In genomic region chr21:44418108-44418875, GRCh38 we compare ENCODE assay signal across 30 cellular contexts. TPM values are rescaled to one million over a fixed set of nuclear protein-coding genes. Genes with fewer than 3 reads are reported as not detected.
DNase-seq lines count a peak whose midpoint lies in the region; ATAC-seq, FAIRE-seq and TF ChIP-seq lines count a peak whose summit lies in the region.
"Had no signal": no experiment of that assay in that cellular context is flagged by ENCODE, and none has a peak within 500 bp of the region (broad histone marks: within the 10 kb centered on the region; RNA-seq: fewer than 3 reads in every experiment).

No MANE protein-coding gene starts in this region.

- no peak overlapping the region for H3K56ac ChIP-seq in H9 (ENCODE audit: insufficient read length, low read depth, low read length)

- H3K36me3 Mint-ChIP-seq in endodermal cell (ENCODE audit: low read depth) (peaks cover 2% of the 10 kb centered on the region), H9 (ENCODE audit: insufficient read depth in 1 of 3, low read depth in 3 of 3) (peaks cover 0 to 5% (median 4%) of the 10 kb centered on the region in 3 experiments; a peak in 4 of 7 replicates), nephron progenitor cell (ENCODE audit: low read depth) (no peaks in the 10 kb centered on the region)
- H3K36me3 Mint-ChIP-seq: T-cell had no signal

- H3K4ac ChIP-seq in H9 (ENCODE audit: low read depth, low read length) = no peak overlapping the region

- H3K4me3 ChIP-seq in right lobe of liver = no peak overlapping the region
- no peak overlapping the region for H3K4me3 ChIP-seq in HepG2 (replicated peaks in 1 of 3; ENCODE audit: insufficient read depth in 1 of 3, low read depth in 2 of 3, low read length in 3 of 3)
- no peak overlapping the region for H3K4me3 ChIP-seq in endodermal cell (ENCODE audit: low read length)
- H3K4me3 ChIP-seq in aorta (ENCODE audit: low read length in 2 of 2) = no peak overlapping the region
- H3K4me3 ChIP-seq in stomach = no peak overlapping the region
- H3K4me3 ChIP-seq: breast epithelium, lower lobe of right lung, pancreas had no signal

- H3K23ac ChIP-seq in H9 (ENCODE audit: insufficient read length, low read depth, low read length) = no peak overlapping the region

- H3K4me3 Mint-ChIP-seq in endodermal cell = no peak overlapping the region
- no peak overlapping the region for H3K4me3 Mint-ChIP-seq in H9
- no peak overlapping the region for H3K4me3 Mint-ChIP-seq in nephron progenitor cell
- H3K4me3 Mint-ChIP-seq: activated naive CD4-positive, alpha-beta T cell treated with anti-CD3 and anti-CD28 coated beads for 36 hours; activated T-cell treated with anti-CD3 and anti-CD28 coated beads, Interleukin-2, amount 50 U/mL, for 72 hours; effector memory CD8-positive, alpha-beta T cell; nephron; T-cell; WTC11 had no signal

- no peak overlapping the region for H4K91ac ChIP-seq in H9 (ENCODE audit: insufficient read length, low read depth, low read length)

- H2BK120ac ChIP-seq in H9 (ENCODE audit: low read depth, low read length, poor library complexity, severe bottlenecking) = no peak overlapping the region

- no peak overlapping the region for H3K18ac ChIP-seq in H9 (ENCODE audit: insufficient read length, low read depth, low read length)

- H3T11ph ChIP-seq in H9 (ENCODE audit: low read length) = no peak overlapping the region

- no peaks in the 10 kb centered on the region for H3K36me3 ChIP-seq in right lobe of liver
- no peaks in the 10 kb centered on the region for H3K36me3 ChIP-seq in HepG2 (replicated peaks in 1 of 2; ENCODE audit: control insufficient read depth in 1 of 2, insufficient read depth in 2 of 2, low read length in 2 of 2)
- no peaks in the 10 kb centered on the region for H3K36me3 ChIP-seq in endodermal cell (ENCODE audit: control insufficient read depth, insufficient read depth, low read length)
- no peaks in the 10 kb centered on the region for H3K36me3 ChIP-seq in aorta (ENCODE audit: control insufficient read depth in 1 of 2, insufficient read depth in 2 of 2, low read length in 1 of 2)
- H3K36me3 ChIP-seq in stomach = peaks cover 0 to 40% (median 0%) of the 10 kb centered on the region in 4 donors
- H3K36me3 ChIP-seq: breast epithelium, lower lobe of right lung, pancreas had no signal

- H3K9me3 Mint-ChIP-seq in endodermal cell = peaks cover 6% of the 10 kb centered on the region
- peaks cover 18 to 38% of the 10 kb centered on the region in 2 experiments for H3K9me3 Mint-ChIP-seq in H9
- peaks cover 16% of the 10 kb centered on the region for H3K9me3 Mint-ChIP-seq in nephron progenitor cell
- H3K9me3 Mint-ChIP-seq: activated naive CD4-positive, alpha-beta T cell treated with anti-CD3 and anti-CD28 coated beads for 36 hours had no signal

- BruUV-seq in HepG2 (replicated peaks; lab: Mats Ljungman, UMichigan) = no TSS peak

- no peak overlapping the region for H3K14ac ChIP-seq in H9 (ENCODE audit: insufficient read depth, low read length)

- H3K4me1 Mint-ChIP-seq in endodermal cell (peaks cover 6% of the 10 kb centered on the region), H9 (peaks cover 3 to 6% of the 10 kb centered on the region in 2 experiments; a peak in 2 of 4 replicates), nephron progenitor cell (peaks cover 14% of the 10 kb centered on the region)
- H3K4me1 Mint-ChIP-seq: T-cell, WTC11 had no signal

- intact Hi-C loops in right lobe of liver (cut with DNase I) (no loop called here), HepG2 (cut with micrococcal nuclease; ENCODE audit: unreplicated experiment) (no loop called here), posterior vena cava (cut with DNase I) (no loop called here), aorta (cut with DNase I) (loop anchor here in 1 of 2 donors (10.0 kb wide), 1 partner anchor 53 kb away; no protein-coding TSS in a partner anchor), stomach (cut with DNase I; ENCODE audit: low total_unique reads) (no loop called here)

- H3K79me2 ChIP-seq in HepG2 (ENCODE audit: insufficient read depth, low read length) = no peaks in the 10 kb centered on the region
- no peaks in the 10 kb centered on the region for H3K79me2 ChIP-seq in H9 (ENCODE audit: insufficient read depth, low read length)

- peak in 1 of 4 donors; percentile 9 for ATAC-seq in right lobe of liver
- no peak; the same call in 2 of the 3 replicates for ATAC-seq in HepG2
- ATAC-seq in aorta (ENCODE audit: low FRiP score) = peak; percentile 36
- ATAC-seq: activated T-cell treated with anti-CD3 and anti-CD28 coated beads, Interleukin-2, amount 50 U/mL, for 72 hours; effector memory CD8-positive, alpha-beta T cell; lower lobe of right lung; pancreas; T-cell; WTC11 had no signal

- no peak overlapping the region for H2AK5ac ChIP-seq in H9 (ENCODE audit: insufficient read length, low read length)

- H3K79me1 ChIP-seq in H9 (ENCODE audit: insufficient read depth, low read depth, low read length, poor library complexity, severe bottlenecking) = no peaks in the 10 kb centered on the region

- no peak for TF ChIP-seq CTCF in right lobe of liver (IDR thresholded peaks at IDR 0.05)
- no peak for TF ChIP-seq CTCF in HepG2 (CRISPR knock-in tag; IDR thresholded peaks at IDR 0.05)
- TF ChIP-seq CTCF in endodermal cell (conservative IDR thresholded peaks at IDR 0.05) = no peak
- TF ChIP-seq CTCF in H9 (conservative IDR thresholded peaks at IDR 0.05) = no peak
- no peak for TF ChIP-seq CTCF in stomach (IDR thresholded peaks at IDR 0.05)
- no peak for TF ChIP-seq CTCF in nephron progenitor cell (IDR thresholded peaks at IDR 0.05)

- no peak for FAIRE-seq in HepG2 (lab: Jason Lieb, UNC)
- FAIRE-seq: colon, islet of Langerhans, pancreas had no signal

- 90% methylated on average over 2 of the region's 25 CpGs for WGBS in right lobe of liver (ENCODE audit: insufficient coverage, low coverage, low lambda C conversion rate, missing lambda C conversion rate)
- WGBS in HepG2 (ENCODE audit: low lambda C conversion rate) = 23% methylated on average over 5 of the region's 25 CpGs
- 87 to 88% methylated on average over 12 to 25 of the region's 25 CpGs for WGBS in endodermal cell (ENCODE audit: insufficient coverage in 1 of 2, insufficient read length in 1 of 2), 2 experiments
- WGBS in aorta, 2 donors = 90% methylated on average over 25 of the region's 25 CpGs
- no CpG with 5 or more reads among the region's 25 CpGs for WGBS in H9 (ENCODE audit: extremely low coverage, insufficient read length, low lambda C conversion rate)
- WGBS in stomach, 5 donors = 86 to 93% (median 91%) methylated on average over 7 to 25 of the region's 25 CpGs

- H3K27ac ChIP-seq in right lobe of liver (no peak overlapping the region), HepG2 (ENCODE audit: extremely low read length, insufficient read depth, low read length) (no peak overlapping the region), endodermal cell (ENCODE audit: low read depth, low read length) (no peak overlapping the region), aorta (ENCODE audit: low read depth in 1 of 2, low read length in 2 of 2) (no peak overlapping the region), H9 (ENCODE audit: insufficient read length, low read depth, low read length) (no peak overlapping the region), stomach (no peak overlapping the region)
- H3K27ac ChIP-seq: BLaER1 treated with 17β-estradiol and CSF1 and Interleukin-3, amounts not matched to agents 10 nM and 100 nM; breast epithelium; lower lobe of right lung; pancreas had no signal

- no peak overlapping the region for H2BK15ac ChIP-seq in H9 (ENCODE audit: low read depth, low read length)

- no peak overlapping the region for H4K8ac ChIP-seq in H9 (replicated peaks; ENCODE audit: insufficient read length, low read depth, low read length)

- H3K9me3 ChIP-seq in right lobe of liver (no peaks in the 10 kb centered on the region), HepG2 (ENCODE audit: low read length) (peaks cover 6% of the 10 kb centered on the region; the same call in 1 of the 2 replicates), endodermal cell (ENCODE audit: control insufficient read depth, low read length) (no peaks in the 10 kb centered on the region), aorta (ENCODE audit: control insufficient read depth, low read length) (no peaks in the 10 kb centered on the region), H9 (ENCODE audit: control insufficient read depth, low read depth, low read length) (peaks cover 3% of the 10 kb centered on the region), stomach (no peaks in the 10 kb centered on the region)
- H3K9me3 ChIP-seq: lower lobe of right lung, pancreas had no signal

- H3K27me3 ChIP-seq in right lobe of liver (no peaks in the 10 kb centered on the region), HepG2 (ENCODE audit: control insufficient read depth in 1 of 2, insufficient read depth in 2 of 2, low read length in 2 of 2) (peaks cover 0 to 16% of the 10 kb centered on the region in 2 experiments; a peak in 4 of 5 replicates), endodermal cell (ENCODE audit: control insufficient read depth, insufficient read depth, low read length, poor library complexity, severe bottlenecking) (no peaks in the 10 kb centered on the region), aorta (ENCODE audit: control insufficient read depth in 1 of 2, insufficient read depth in 2 of 2, low read length in 1 of 2) (no peaks in the 10 kb centered on the region), H9 (ENCODE audit: insufficient read depth, low read length) (no peaks in the 10 kb centered on the region), stomach (peaks cover 0 to 43% (median 0%) of the 10 kb centered on the region in 3 donors)
- H3K27me3 ChIP-seq: BLaER1 treated with 17β-estradiol and CSF1 and Interleukin-3, amounts not matched to agents 10 nM and 100 nM; pancreas had no signal

- TF ChIP-seq EP300 in HepG2 (IDR thresholded peaks at IDR 0.05; ENCODE audit: low read depth in 2 of 2, low read length in 2 of 2) (no peak), HepG2 (CRISPR knock-in tag; IDR thresholded peaks at IDR 0.05; ENCODE audit: borderline replicate concordance) (no peak), stomach (IDR thresholded peaks at IDR 0.05) (no peak)

- TF ChIP-seq POLR2A in right lobe of liver (IDR thresholded peaks at IDR 0.05) = no peak
- TF ChIP-seq POLR2A in HepG2 (IDR thresholded peaks at IDR 0.05; ENCODE audit: insufficient read depth in 1 of 2, low read depth in 2 of 2, low read length in 2 of 2) = no peak
- TF ChIP-seq POLR2A in stomach (IDR thresholded peaks at IDR 0.05) = no peak

- H4K20me1 ChIP-seq in HepG2 (ENCODE audit: insufficient read depth, low read length) = no peaks in the 10 kb centered on the region
- H4K20me1 ChIP-seq in H9 (ENCODE audit: control insufficient read depth, insufficient read depth, insufficient read length) = no peaks in the 10 kb centered on the region

- H2BK20ac ChIP-seq in H9 (ENCODE audit: low read depth, low read length, poor library complexity, severe bottlenecking) = no peak overlapping the region

- H3K27ac Mint-ChIP-seq in endodermal cell = no peak overlapping the region
- H3K27ac Mint-ChIP-seq in H9 = no peak overlapping the region
- no peak overlapping the region for H3K27ac Mint-ChIP-seq in nephron progenitor cell
- H3K27ac Mint-ChIP-seq: activated naive CD4-positive, alpha-beta T cell treated with anti-CD3 and anti-CD28 coated beads for 36 hours; activated T-cell treated with anti-CD3 and anti-CD28 coated beads, Interleukin-2, amount 50 U/mL, for 72 hours; nephron; T-cell; WTC11 had no signal

- H3K27me3 Mint-ChIP-seq in endodermal cell (ENCODE audit: insufficient read depth) (no peaks in the 10 kb centered on the region), H9 (ENCODE audit: low read depth) (no peaks in the 10 kb centered on the region), nephron progenitor cell (ENCODE audit: low read depth, poor library complexity) (peaks cover 8% of the 10 kb centered on the region)
- H3K27me3 Mint-ChIP-seq: effector memory CD8-positive, alpha-beta T cell; T-cell had no signal

- H3K23me2 ChIP-seq in H9 (ENCODE audit: insufficient read length, low read depth, low read length, poor library complexity, severe bottlenecking) = no peaks in the 10 kb centered on the region

- H3K4me1 ChIP-seq in right lobe of liver = no peaks in the 10 kb centered on the region
- H3K4me1 ChIP-seq in HepG2 (ENCODE audit: insufficient read depth, low read length) = no peaks in the 10 kb centered on the region
- no peaks in the 10 kb centered on the region for H3K4me1 ChIP-seq in endodermal cell (ENCODE audit: control insufficient read depth, insufficient read depth, low read length)
- no peaks in the 10 kb centered on the region for H3K4me1 ChIP-seq in aorta (ENCODE audit: control insufficient read depth in 1 of 2, insufficient read depth in 2 of 2, low read length in 2 of 2)
- no peaks in the 10 kb centered on the region for H3K4me1 ChIP-seq in H9 (ENCODE audit: insufficient read depth, low read length)
- H3K4me1 ChIP-seq in stomach = no peaks in the 10 kb centered on the region
- H3K4me1 ChIP-seq: breast epithelium, lower lobe of right lung, pancreas had no signal

- H4K5ac ChIP-seq in H9 (ENCODE audit: insufficient read length, low read depth, low read length) = no peak overlapping the region

- in situ Hi-C loops in HepG2 (cut with HindIII; ENCODE audit: extremely low pct_ligation_motif_present, low pct_unique_long_range_greater_than_20kb) = no loop called here

- no peak overlapping the region for H2AFZ ChIP-seq in HepG2 (ENCODE audit: low read length)
- H2AFZ ChIP-seq in H9 (ENCODE audit: low read length) = no peak overlapping the region

- no peak overlapping the region for H3K4me2 ChIP-seq in HepG2 (ENCODE audit: low read depth, low read length)
- no peak overlapping the region for H3K4me2 ChIP-seq in H9 (ENCODE audit: insufficient read depth, insufficient read length, low read length)
- H3K4me2 ChIP-seq: BLaER1 treated with 17β-estradiol and CSF1 and Interleukin-3, amounts not matched to agents 10 nM and 100 nM had no signal

- no peak for TF ChIP-seq RAD21 in HepG2 (CRISPR knock-in tag; IDR thresholded peaks at IDR 0.05)

- POLR2A ChIA-PET in HepG2 (lab: Yijun Ruan, JAX) = no interaction called here

- CTCF ChIA-PET in HepG2 (lab: Yijun Ruan, JAX; ENCODE audit: low intra/inter-chr PET ratio, low total read pairs) = no interaction called here

- H3K9ac ChIP-seq in HepG2 (ENCODE audit: insufficient read depth, low read depth, low read length) = no peak overlapping the region
- no peak overlapping the region for H3K9ac ChIP-seq in endodermal cell (ENCODE audit: extremely low read depth, low read length, poor library complexity, severe bottlenecking)
- H3K9ac ChIP-seq in H9 (ENCODE audit: extremely low read depth, insufficient read length, low read length) = no peak overlapping the region
- H3K9ac ChIP-seq: BLaER1 treated with 17β-estradiol and CSF1 and Interleukin-3, amounts not matched to agents 10 nM and 100 nM had no signal

- no peak overlapping the region for H2BK5ac ChIP-seq in H9 (ENCODE audit: insufficient read length, low read length)

- DNase-seq in right lobe of liver (peak; percentile 13 to 41 (median 31)), HepG2 (ENCODE audit: low spot score) (no peak), endodermal cell (peak; percentile 29), posterior vena cava (ENCODE audit: low spot score) (peak; percentile 70), aorta (peak; percentile 38 to 59), H9 (no peak), stomach (no peak), nephron progenitor cell (no peak)
- DNase-seq: activated CD4-positive, alpha-beta T cell treated with anti-CD3 and anti-CD28 coated beads, Interleukin-2, amount 50 U/mL, for 1 hour; activated naive CD4-positive, alpha-beta T cell treated with anti-CD3 and anti-CD28 coated beads for 36 hours; activated T-cell treated with anti-CD3 and anti-CD28 coated beads, Interleukin-2, amount 50 U/mL, for 72 hours; effector memory CD8-positive, alpha-beta T cell; erythroblast; glutamatergic neuron; KBM-7; lower lobe of right lung; NCI-H1092 treated with DMSO at 0.1 percent for 48 hours; NCI-H187 treated with DMSO at 0.1 percent for 48 hours; NCI-H2171 treated with DMSO at 0.1 percent for 48 hours; NCI-H510A; stimulated activated CD4-positive, alpha-beta T cell treated with anti-CD3 and anti-CD28 coated beads, Interleukin-4, amount 100 ng/mL, for 4 hours had no signal

- no peak overlapping the region for H2BK12ac ChIP-seq in H9 (ENCODE audit: insufficient read length, low read depth, low read length)

RNA-seq across cellular contexts. Expression of gene LRRC3, which starts 37.0 kb away (rescaled TPM):
- total RNA-seq in right lobe of liver = 10 to 100 TPM in 5 of 6 experiments, 1 to 10 TPM in 1; 7.5 to 19.3 (median 13.9) TPM
- 3.9 and 4.8 TPM in 2 replicates for total RNA-seq in HepG2 (2016; rRNA removed; fragmentation: Illumina TruSeq; extraction: Trizol)
- total RNA-seq in HepG2 (2016; cell fraction: cytosol; rRNA removed; fragmentation: Illumina TruSeq; extraction: Trizol; ENCODE audit: low read depth) = 0.97 and 1.1 TPM in 2 replicates
- 3.1 and 4.8 TPM in 2 replicates for total RNA-seq in HepG2 (2016; cell fraction: insoluble cytoplasmic fraction; rRNA removed; fragmentation: Illumina TruSeq; extraction: Trizol)
- 3.5 and 4.4 TPM in 2 replicates for total RNA-seq in HepG2 (2016; cell fraction: membrane; rRNA removed; fragmentation: Illumina TruSeq; extraction: Trizol)
- total RNA-seq in HepG2 (2016; cell fraction: nucleus; rRNA removed; fragmentation: Illumina TruSeq; extraction: Trizol) = 5.2 and 5.7 TPM in 2 replicates
- polyA plus RNA-seq in HepG2 (2011; rRNA removed) = 16.5 and 24.3 TPM in 2 replicates
- 17.5 and 19.8 TPM in 2 replicates for polyA plus RNA-seq in HepG2 (2011; cell fraction: cytosol; rRNA removed)
- 25.9 and 31.8 TPM in 2 replicates for polyA plus RNA-seq in HepG2 (2011; cell fraction: nucleus; rRNA removed)
- 24.1 and 27.1 TPM in 2 replicates for polyA plus RNA-seq in HepG2 (2012)
- polyA plus RNA-seq in HepG2 (2016; cell fraction: cytosol; fragmentation: Illumina TruSeq; extraction: Trizol; ENCODE audit: low read depth) = 0.99 and 1.3 TPM in 2 replicates
- 4.4 and 5.5 TPM in 2 replicates for polyA plus RNA-seq in HepG2 (2016; cell fraction: insoluble cytoplasmic fraction; fragmentation: Illumina TruSeq; extraction: Trizol; ENCODE audit: low read depth)
- 2.9 and 3.4 TPM in 2 replicates for polyA plus RNA-seq in HepG2 (2016; cell fraction: membrane; fragmentation: Illumina TruSeq; extraction: Trizol; ENCODE audit: low read depth)
- polyA plus RNA-seq in HepG2 (2016; cell fraction: nucleus; fragmentation: Illumina TruSeq; extraction: Trizol; ENCODE audit: insufficient read depth, low read depth) = 10.0 TPM in 2 replicates
- 3.8 and 34.5 TPM in 2 replicates for polyA minus RNA-seq in HepG2 (2011; rRNA and poly(A)+ RNA removed; ENCODE audit: low replicate concordance)
- 16.0 and 20.9 TPM in 2 replicates for polyA minus RNA-seq in HepG2 (2011; cell fraction: cytosol; rRNA and poly(A)+ RNA removed)
- 10.4 and 13.4 TPM in 2 replicates for polyA minus RNA-seq in HepG2 (2011; cell fraction: nucleus; rRNA and poly(A)+ RNA removed)
- total RNA-seq in endodermal cell = 10 to 100 TPM; 14.1 to 16.5 TPM
- polyA plus RNA-seq in endodermal cell (2013, experiment 1 of 2) = 13.7 TPM
- polyA plus RNA-seq in endodermal cell (2013, experiment 2 of 2) = 14.0 TPM
- total RNA-seq in posterior vena cava = 1 to 10 TPM; 1.5 to 1.8 TPM
- total RNA-seq in aorta = 1 to 10 TPM; 1.6 to 5.3 TPM
- polyA plus RNA-seq in aorta = 1 to 10 TPM in 1 of 2 donors, under 1 TPM in 1; 0.63 to 1.5 TPM
- total RNA-seq in H9 (2021) = 2.6 and 3.1 TPM in 2 replicates
- total RNA-seq in stomach = 1 to 10 TPM; 1.2 to 8.0 (median 5.5) TPM
- 1 to 10 TPM in 2 of 3 donors, under 1 TPM in 1; 0.76 to 1.3 (median 1.3) TPM for polyA plus RNA-seq in stomach
- total RNA-seq: M059J had no signal

Comparison
In these comparisons a context has a peak if more than half of its experiments do, and no peak if none do; other contexts are left out.
1. DNase-seq: peak in right lobe of liver (3 of 3), endodermal cell (single experiment), posterior vena cava (single experiment) and aorta (2 of 2); none in HepG2 (single experiment), H9 (single experiment), stomach (single experiment) and nephron progenitor cell (single experiment).